Comparison of ENCODE assay signal across 8 cellular contexts in genomic region chr11:62652156-62653006, GRCh38. TPM values are rescaled to one million over a fixed set of nuclear protein-coding genes. Genes with fewer than 3 reads are reported as not detected.
DNase-seq lines count a peak whose midpoint lies in the region; TF ChIP-seq lines count a peak whose summit lies in the region.

No MANE protein-coding gene starts in this region.

- H3K27ac ChIP-seq in AG04450 (ENCODE audit: low read depth, low read length), result peak overlapping the region; percentile 40
- H3K27ac ChIP-seq in iPS-18a (ENCODE audit: low read length), result peak overlapping the region; percentile 65
- peak overlapping the region; percentile 90 for H3K27ac ChIP-seq in suprapubic skin

- H3K9me3 ChIP-seq in AG04450 (ENCODE audit: control insufficient read depth, insufficient read depth, low read length), result no peaks in the 10 kb centered on the region
- H3K9me3 ChIP-seq in iPS-18a (ENCODE audit: control insufficient read depth, low read depth, low read length), result no peaks in the 10 kb centered on the region
- no peaks in the 10 kb centered on the region for H3K9me3 ChIP-seq in suprapubic skin

- peaks cover 34% of the 10 kb centered on the region for H3K4me1 Mint-ChIP-seq in activated CD4-positive, alpha-beta memory T cell treated with anti-CD3 and anti-CD28 coated beads, Interleukin-2, amount 10 ng/mL, durations not matched to agents 7 days and 5 days

- peaks cover 8% of the 10 kb centered on the region for H3K36me3 ChIP-seq in H7 (replicated peaks; ENCODE audit: control insufficient read depth, insufficient read depth, low read length)
- peaks cover 22% of the 10 kb centered on the region for H3K36me3 ChIP-seq in iPS-18a (ENCODE audit: control insufficient read depth, low read depth, low read length)
- peaks cover 24% of the 10 kb centered on the region for H3K36me3 ChIP-seq in suprapubic skin

- peak overlapping the region; percentile 82 for H3K4me3 ChIP-seq in AG04450 (ENCODE audit: low read depth, low read length)
- H3K4me3 ChIP-seq in H7 (ENCODE audit: insufficient read depth, low read depth, low read length), result peak overlapping the region; percentile 71
- peak overlapping the region; percentile 87 for H3K4me3 ChIP-seq in iPS-18a (ENCODE audit: low read length)
- peak overlapping the region; percentile 72 for H3K4me3 ChIP-seq in suprapubic skin

- no peaks in the 10 kb centered on the region for H3K4me1 ChIP-seq in iPS-18a (ENCODE audit: control insufficient read depth, low read depth, low read length)
- peaks cover 19% of the 10 kb centered on the region for H3K4me1 ChIP-seq in suprapubic skin

- peak overlapping the region; percentile 85 for H3K27ac Mint-ChIP-seq in activated CD4-positive, alpha-beta memory T cell treated with anti-CD3 and anti-CD28 coated beads, Interleukin-2, amount 10 ng/mL, durations not matched to agents 7 days and 5 days

- H3K27me3 Mint-ChIP-seq in activated CD4-positive, alpha-beta memory T cell treated with anti-CD3 and anti-CD28 coated beads, Interleukin-2, amount 10 ng/mL, durations not matched to agents 7 days and 5 days, result no peaks in the 10 kb centered on the region

- H3K4me3 Mint-ChIP-seq in activated CD4-positive, alpha-beta memory T cell treated with anti-CD3 and anti-CD28 coated beads, Interleukin-2, amount 10 ng/mL, durations not matched to agents 7 days and 5 days, result peak overlapping the region; percentile 91

- DNase-seq in AG04450 (ENCODE audit: low read depth, low spot score) (no peak), H7 (no peak), suprapubic skin (ENCODE audit: low spot score in 2 of 2) (no peak), GM10248 (ENCODE audit: extremely low spot score) (no peak), EL (no peak), mesenteric fat pad (ENCODE audit: low spot score) (no peak)
- peak; percentile 47 for DNase-seq in activated CD4-positive, alpha-beta memory T cell treated with anti-CD3 and anti-CD28 coated beads, Interleukin-2, amount 10 ng/mL, durations not matched to agents 7 days and 5 days

- peaks cover 17% of the 10 kb centered on the region for H3K36me3 Mint-ChIP-seq in activated CD4-positive, alpha-beta memory T cell treated with anti-CD3 and anti-CD28 coated beads, Interleukin-2, amount 10 ng/mL, durations not matched to agents 7 days and 5 days (ENCODE audit: low read depth)

- CTCF ChIA-PET in AG04450 (lab: Charles Lee), result no interaction called here
- CTCF ChIA-PET in activated CD4-positive, alpha-beta memory T cell treated with anti-CD3 and anti-CD28 coated beads, Interleukin-2, amount 10 ng/mL, durations not matched to agents 7 days and 5 days (lab: Charles Lee), result interaction anchor here (1.0 to 1.6 kb wide), 3 partner anchors 12 to 110 kb away, joined by 3 to 15 read pairs (median 10); partner anchors contain the start of genes C11orf98, CSKMT and TUT1
- CTCF ChIA-PET in GM10248 (lab: Yijun Ruan, JAX), result interaction anchor here (0.6 to 1.1 kb wide), 5 partner anchors 11 to 74 kb away, joined by 3 read pairs; no protein-coding TSS in a partner anchor

- POLR2A ChIA-PET in AG04450 (lab: Yijun Ruan, JAX) (interaction anchor here (0.6 to 10.2 kb wide), 15 partner anchors 8 to 257 kb away, joined by 3 to 150 read pairs (median 4); partner anchors contain the start of genes B3GAT3, C11orf98, CSKMT and EEF1G), GM10248 (lab: Yijun Ruan, JAX) (interaction anchor here (0.9 to 1.4 kb wide), 4 partner anchors 13 to 61 kb away, joined by 5 to 38 read pairs (median 6); partner anchors contain the start of genes B3GAT3, C11orf98, CSKMT and TUT1)
- POLR2A ChIA-PET in activated CD4-positive, alpha-beta memory T cell treated with anti-CD3 and anti-CD28 coated beads, Interleukin-2, amount 10 ng/mL, durations not matched to agents 7 days and 5 days (lab: Charles Lee), result interaction anchor here (0.6 to 5.9 kb wide), 30 partner anchors 8 to 203 kb away, joined by 3 to 212 read pairs (median 6); partner anchors contain the start of genes B3GAT3, BSCL2, C11orf98 and CSKMT

- 31% methylated on average over 15 of the region's 16 CpGs for WGBS in suprapubic skin

- peak overlapping the region; percentile 92 for H3K9ac ChIP-seq in iPS-18a (ENCODE audit: low read length)

- no peaks in the 10 kb centered on the region for H3K9me3 Mint-ChIP-seq in activated CD4-positive, alpha-beta memory T cell treated with anti-CD3 and anti-CD28 coated beads, Interleukin-2, amount 10 ng/mL, durations not matched to agents 7 days and 5 days

- TF ChIP-seq CTCF in AG04450 (IDR thresholded peaks at IDR 0.05; ENCODE audit: low read depth, low read length), result no peak
- no peak for TF ChIP-seq CTCF in suprapubic skin (IDR thresholded peaks at IDR 0.05)
- no peak for TF ChIP-seq CTCF in GM10248 (IDR thresholded peaks at IDR 0.05; ENCODE audit: control extremely low read depth, extremely low read depth, low read depth, missing control alignments)

- no peak for TF ChIP-seq POLR2A in suprapubic skin (IDR thresholded peaks at IDR 0.05)

- TF ChIP-seq EP300 in suprapubic skin (IDR thresholded peaks at IDR 0.05), result no peak

- H3K27me3 ChIP-seq in AG04450 (ENCODE audit: control insufficient read depth, insufficient read depth, low read length) (no peaks in the 10 kb centered on the region), H7 (ENCODE audit: control insufficient read depth, insufficient read depth, low read length) (no peaks in the 10 kb centered on the region), iPS-18a (ENCODE audit: control insufficient read depth, insufficient read depth, low read length) (no peaks in the 10 kb centered on the region), suprapubic skin (no peaks in the 10 kb centered on the region)

RNA-seq across cellular contexts. Expression of gene INTS5, which starts 0.7 kb away (rescaled TPM):
- 10.6 and 12.6 TPM in 2 replicates for polyA plus RNA-seq in AG04450 (2011; rRNA removed)
- 14.5 and 19.6 TPM in 2 replicates for polyA minus RNA-seq in AG04450 (2011; rRNA and poly(A)+ RNA removed)
- total RNA-seq in H7 (2014; rRNA removed; shearing (Covaris generic)), result 19.5 and 26.1 TPM in 2 replicates
- total RNA-seq in activated CD4-positive, alpha-beta memory T cell treated with anti-CD3 and anti-CD28 coated beads, Interleukin-2, amount 10 ng/mL, durations not matched to agents 7 days and 5 days, result 10 to 100 TPM; 30.6 to 32.1 TPM
- total RNA-seq in suprapubic skin (10 to 100 TPM; 17.7 to 35.1 (median 31.4) TPM), mesenteric fat pad (19.0 TPM)

RNA-seq across cellular contexts. Expression of gene GANAB, which starts 6.0 kb away (rescaled TPM):
- polyA plus RNA-seq in AG04450 (2011; rRNA removed), result 369 and 464 TPM in 2 replicates
- polyA minus RNA-seq in AG04450 (2011; rRNA and poly(A)+ RNA removed), result 418 and 548 TPM in 2 replicates
- 173 and 181 TPM in 2 replicates for total RNA-seq in H7 (2014; rRNA removed; shearing (Covaris generic))
- total RNA-seq in activated CD4-positive, alpha-beta memory T cell treated with anti-CD3 and anti-CD28 coated beads, Interleukin-2, amount 10 ng/mL, durations not matched to agents 7 days and 5 days, result 100 to 1,000 TPM; 278 to 284 TPM
- total RNA-seq in suprapubic skin, result 100 to 1,000 TPM in 2 of 4 donors, 10 to 100 TPM in 2; 76.0 to 118 (median 102) TPM
- total RNA-seq in mesenteric fat pad, result 286 TPM

RNA-seq across cellular contexts. Expression of gene C11orf98, which starts 12.6 kb away (rescaled TPM):
- 38.8 and 43.6 TPM in 2 replicates for polyA plus RNA-seq in AG04450 (2011; rRNA removed)
- polyA minus RNA-seq in AG04450 (2011; rRNA and poly(A)+ RNA removed), result 5.2 and 5.7 TPM in 2 replicates
- total RNA-seq in H7 (2014; rRNA removed; shearing (Covaris generic)), result 107 and 136 TPM in 2 replicates
- total RNA-seq in activated CD4-positive, alpha-beta memory T cell treated with anti-CD3 and anti-CD28 coated beads, Interleukin-2, amount 10 ng/mL, durations not matched to agents 7 days and 5 days, result 10 to 100 TPM; 88.4 to 93.5 TPM
- total RNA-seq in suprapubic skin (10 to 100 TPM; 12.8 to 29.3 (median 25.7) TPM), mesenteric fat pad (36.9 TPM)

RNA-seq across cellular contexts. Expression of gene CSKMT, which starts 12.7 kb away (rescaled TPM):
- polyA plus RNA-seq in AG04450 (2011; rRNA removed), result 4.6 and 4.7 TPM in 2 replicates
- 19.3 and 22.0 TPM in 2 replicates for polyA minus RNA-seq in AG04450 (2011; rRNA and poly(A)+ RNA removed)
- 24.7 and 38.1 TPM in 2 replicates for total RNA-seq in H7 (2014; rRNA removed; shearing (Covaris generic))
- 10 to 100 TPM; 16.6 to 18.3 TPM for total RNA-seq in activated CD4-positive, alpha-beta memory T cell treated with anti-CD3 and anti-CD28 coated beads, Interleukin-2, amount 10 ng/mL, durations not matched to agents 7 days and 5 days
- 1 to 10 TPM; 2.8 to 6.0 (median 4.2) TPM for total RNA-seq in suprapubic skin
- 13.8 TPM for total RNA-seq in mesenteric fat pad

RNA-seq across cellular contexts. Expression of gene UQCC3, which starts 19.1 kb away (rescaled TPM):
- 5.4 and 6.2 TPM in 2 replicates for polyA plus RNA-seq in AG04450 (2011; rRNA removed)
- polyA minus RNA-seq in AG04450 (2011; rRNA and poly(A)+ RNA removed), result 1.1 and 2.2 TPM in 2 replicates
- total RNA-seq in H7 (2014; rRNA removed; shearing (Covaris generic)), result 19.0 and 22.4 TPM in 2 replicates
- 1 to 10 TPM; 7.9 to 8.2 TPM for total RNA-seq in activated CD4-positive, alpha-beta memory T cell treated with anti-CD3 and anti-CD28 coated beads, Interleukin-2, amount 10 ng/mL, durations not matched to agents 7 days and 5 days
- total RNA-seq in suprapubic skin, result 10 to 100 TPM in 2 of 4 donors, 1 to 10 TPM in 2; 9.1 to 12.4 (median 9.8) TPM
- total RNA-seq in mesenteric fat pad, result 7.4 TPM

Comparison
In these comparisons a context has a peak if more than half of its experiments do, and no peak if none do; other contexts are left out.
1. H3K27ac ChIP-seq: peak in every context shown above with its lines; median percentile 90 in suprapubic skin; 65 in iPS-18a; 40 in AG04450.